In the genomic region with DNA sequence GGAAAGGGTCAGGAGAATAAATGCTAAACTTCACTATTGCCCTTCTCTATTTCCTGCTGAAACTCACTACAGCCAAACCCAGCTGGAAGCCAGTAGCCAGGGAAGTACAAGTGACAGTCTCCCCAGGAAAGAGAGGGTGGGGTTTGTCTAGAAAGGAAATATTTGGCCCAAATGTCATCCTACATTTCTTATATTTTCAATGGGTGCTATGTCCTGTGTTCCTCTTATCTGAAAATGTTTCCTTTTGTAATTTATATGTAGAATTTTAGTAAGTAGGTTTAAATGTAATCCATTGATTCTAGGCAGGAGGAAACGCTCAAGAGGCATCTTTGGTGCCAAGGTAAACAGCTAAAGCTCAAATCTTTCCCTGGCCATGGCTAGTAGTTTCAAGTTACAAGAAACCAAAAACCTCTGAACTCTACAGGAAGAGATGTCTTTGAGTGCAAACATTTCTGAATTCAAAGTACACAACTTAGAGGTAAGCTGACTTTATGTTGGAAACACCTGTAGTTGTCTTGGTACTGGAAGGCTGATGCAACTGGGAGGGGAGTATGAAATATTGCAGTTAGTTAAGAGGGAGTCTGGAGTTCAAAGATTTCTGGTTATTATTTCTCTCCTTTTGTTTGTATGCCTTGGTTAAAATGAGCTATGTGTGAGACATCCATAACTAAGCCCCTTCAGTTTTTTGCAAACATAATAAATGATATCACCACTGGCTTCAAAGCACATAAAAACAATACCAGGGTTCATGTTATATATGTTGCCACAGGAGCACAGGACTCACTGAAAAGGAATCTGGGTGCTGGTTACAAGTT, we compare ENCODE assay signal across 8 cellular contexts.
DNase-seq lines count a peak whose midpoint lies in the region; ATAC-seq and TF ChIP-seq lines count a peak whose summit lies in the region.
"Had no signal": no experiment of that assay in that cellular context is flagged by ENCODE, and none has a peak within 500 bp of the region (broad histone marks: within the 10 kb centered on the region; RNA-seq: fewer than 3 reads in every experiment).

No MANE protein-coding gene starts in this region.

- H3K9me3 ChIP-seq in PC-9 (ENCODE audit: insufficient read depth, low read depth) (no peaks in the 10 kb centered on the region), upper lobe of right lung (no peaks in the 10 kb centered on the region), tibial nerve (no peaks in the 10 kb centered on the region)
- H3K9me3 ChIP-seq: HAP-1 had no signal

- no peaks in the 10 kb centered on the region for H3K9me2 ChIP-seq in PC-9 (ENCODE audit: insufficient read depth)

- no peaks in the 10 kb centered on the region for H4K20me1 ChIP-seq in PC-9 (ENCODE audit: insufficient read depth)

- peak; percentile 86 for DNase-seq in LHCN-M2 (ENCODE audit: low read depth)
- peak in 1 of 2 experiments; percentile 65 for DNase-seq in PC-9
- peak; percentile 18 for DNase-seq in fibroblast of the conjunctiva (ENCODE audit: low read depth)
- no peak for DNase-seq in upper lobe of right lung
- DNase-seq in hepatic stellate cell (ENCODE audit: low spot score), result no peak
- no peak for DNase-seq in tibial nerve (ENCODE audit: low spot score in 2 of 2)

- ATAC-seq in upper lobe of right lung, result peak; percentile 55
- ATAC-seq in GM21515 (IDR thresholded peaks at IDR 0.05; ENCODE audit: unreplicated experiment), result no peak

- intact Hi-C loops in PC-9 (cut with micrococcal nuclease; ENCODE audit: unreplicated experiment), result no loop called here
- intact Hi-C loops in upper lobe of right lung (cut with DNase I), result no loop called here

- peaks cover 7% of the 10 kb centered on the region; the same call in 1 of the 2 replicates for H3F3A ChIP-seq in PC-9 (ENCODE audit: insufficient read depth, low read depth)

- peak overlapping the region; percentile 56; the same call in 1 of the 2 replicates for H2AFZ ChIP-seq in PC-9

- H3K27ac ChIP-seq in PC-9 (peak overlapping the region; percentile 65), upper lobe of right lung (no peak overlapping the region), tibial nerve (no peak overlapping the region)

- POLR2A ChIA-PET in PC-9 (lab: Charles Lee; ENCODE audit: unreplicated experiment), result no interaction called here

- CTCF ChIA-PET in PC-9 (lab: Charles Lee), result no interaction called here

- H3K27me3 ChIP-seq in PC-9 (ENCODE audit: insufficient read depth, low read depth) (no peaks in the 10 kb centered on the region), upper lobe of right lung (no peaks in the 10 kb centered on the region), tibial nerve (no peaks in the 10 kb centered on the region)

- no peak for TF ChIP-seq POLR2A in tibial nerve (IDR thresholded peaks at IDR 0.05)

- WGBS in tibial nerve, 2 donors, result 19 to 21% methylated on average over 1 of the region's 1 CpG

- H3K4me1 ChIP-seq in PC-9 (replicated peaks; ENCODE audit: insufficient read depth) (peaks cover 18% of the 10 kb centered on the region; the same call in 1 of the 2 replicates), upper lobe of right lung (peaks cover 5% of the 10 kb centered on the region), tibial nerve (peaks cover 0 to 13% (median 5%) of the 10 kb centered on the region in 4 donors)

- TF ChIP-seq EP300 in tibial nerve (IDR thresholded peaks at IDR 0.05), result no peak

- no TSS peak for BruUV-seq in PC-9 (replicated peaks; lab: Mats Ljungman, UMichigan)

- no peak for TF ChIP-seq CTCF in PC-9 (conservative IDR thresholded peaks at IDR 0.05)
- no peak for TF ChIP-seq CTCF in upper lobe of right lung (IDR thresholded peaks at IDR 0.05)
- no peak for TF ChIP-seq CTCF in tibial nerve (IDR thresholded peaks at IDR 0.05)

- H3K4me3 ChIP-seq in PC-9, result no peak overlapping the region
- H3K4me3 ChIP-seq in upper lobe of right lung, result no peak overlapping the region
- no peak overlapping the region for H3K4me3 ChIP-seq in tibial nerve
- H3K4me3 ChIP-seq: HAP-1 had no signal

- no peaks in the 10 kb centered on the region for H3K36me3 ChIP-seq in PC-9 (ENCODE audit: low read depth)
- no peaks in the 10 kb centered on the region for H3K36me3 ChIP-seq in upper lobe of right lung
- H3K36me3 ChIP-seq in tibial nerve, result no peaks in the 10 kb centered on the region
- H3K36me3 ChIP-seq: HAP-1 had no signal

- no peaks in the 10 kb centered on the region for H3K79me2 ChIP-seq in PC-9 (ENCODE audit: low read depth)

- H3K4me2 ChIP-seq in PC-9, result peak overlapping the region; percentile 37; the same call in 1 of the 2 replicates

Comparison
In these comparisons a context has a peak if more than half of its experiments do, and no peak if none do; other contexts are left out.
1. DNase-seq: peak in LHCN-M2 (single experiment) and fibroblast of the conjunctiva (single experiment); none in upper lobe of right lung (single experiment), hepatic stellate cell (single experiment) and tibial nerve (0 of 2).